Comparison of ENCODE assay signal across 21 cellular contexts in the genomic region with DNA sequence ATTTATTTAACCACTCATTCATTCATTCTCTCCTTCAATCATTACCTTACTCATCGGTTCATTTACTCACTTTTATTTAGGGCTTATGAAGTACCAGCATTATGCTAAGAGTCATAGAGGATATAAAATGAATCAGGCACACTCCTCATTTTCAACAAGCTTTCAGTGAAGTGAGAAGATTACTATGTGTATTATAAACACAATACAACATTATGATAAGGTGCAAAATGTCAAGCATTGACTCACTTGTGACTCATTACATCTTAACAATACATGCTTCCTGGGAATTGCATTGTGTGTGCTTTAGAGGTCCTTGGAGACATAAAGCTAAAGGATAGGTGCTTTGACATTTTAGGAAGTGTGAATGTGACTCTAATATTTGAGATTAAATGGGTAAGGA.
DNase-seq lines count a peak whose midpoint lies in the region; ATAC-seq, FAIRE-seq and TF ChIP-seq lines count a peak whose summit lies in the region.
"Had no signal": no experiment of that assay in that cellular context is flagged by ENCODE, and none has a peak within 500 bp of the region (broad histone marks: within the 10 kb centered on the region; RNA-seq: fewer than 3 reads in every experiment).

No MANE protein-coding gene starts in this region.

- ATAC-seq in GM23338 (no peak), HepG2 (no peak)
- ATAC-seq: activated naive CD4-positive, alpha-beta T cell treated with anti-CD3 and anti-CD28 coated beads, Interleukin-2, amount 50 U/mL, for 72 hours; gastrocnemius medialis; natural killer cell; stimulated activated memory B cell treated with anti-CD40 and anti-IgM and Interleukin-4, amounts not matched to agents 10 μg/mL and 1 μg/mL and 100 μg/mL, for 72 hours had no signal

- POLR2A ChIA-PET in HepG2 (lab: Yijun Ruan, JAX): no interaction called here

- no TSS peak for BruUV-seq in HepG2 (replicated peaks; lab: Mats Ljungman, UMichigan)

- TF ChIP-seq EP300 in HepG2 (IDR thresholded peaks at IDR 0.05; ENCODE audit: low read depth in 2 of 2, low read length in 2 of 2) (no peak), HepG2 (CRISPR knock-in tag; IDR thresholded peaks at IDR 0.05; ENCODE audit: borderline replicate concordance) (no peak)

- peaks cover 8% of the 10 kb centered on the region for H3K9me3 Mint-ChIP-seq in astrocyte (ENCODE audit: unreplicated experiment)
- no peaks in the 10 kb centered on the region for H3K9me3 Mint-ChIP-seq in GM23338
- H3K9me3 Mint-ChIP-seq: activated T-helper 1 cell treated with anti-CD3 and anti-CD28 coated beads, Interleukin-12 subunit alpha, Interleukin-12 subunit beta, Interleukin-2, Interleukin-4 antibody, amounts not matched to agents 30 ng/mL and 10 ng/mL and 1 ng/mL, durations not matched to agents 14 hours and 24 hours and 36 hours had no signal

- H4K20me1 ChIP-seq in astrocyte (ENCODE audit: insufficient read depth, low read length) (no peaks in the 10 kb centered on the region), GM23338 (replicated peaks; ENCODE audit: insufficient read depth) (no peaks in the 10 kb centered on the region), HepG2 (ENCODE audit: insufficient read depth, low read length) (no peaks in the 10 kb centered on the region)

- in situ Hi-C loops in HepG2 (cut with HindIII; ENCODE audit: extremely low pct_ligation_motif_present, low pct_unique_long_range_greater_than_20kb): no loop called here

- no peak overlapping the region for H3K9ac ChIP-seq in astrocyte (ENCODE audit: low read length)
- H3K9ac ChIP-seq in HepG2 (ENCODE audit: insufficient read depth, low read depth, low read length): no peak overlapping the region
- H3K9ac ChIP-seq: KMS-11, parathyroid adenoma had no signal

- TF ChIP-seq CTCF in astrocyte (IDR thresholded peaks at IDR 0.05; ENCODE audit: insufficient read depth, low read depth, low read length) (no peak), GM23338 (conservative IDR thresholded peaks at IDR 0.05; ENCODE audit: low read depth in 2 of 2) (no peak), HepG2 (CRISPR knock-in tag; IDR thresholded peaks at IDR 0.05) (no peak)

- H3K4me3 Mint-ChIP-seq in astrocyte (ENCODE audit: unreplicated experiment): no peak overlapping the region
- no peak overlapping the region for H3K4me3 Mint-ChIP-seq in GM23338
- H3K4me3 Mint-ChIP-seq: activated T-helper 1 cell treated with anti-CD3 and anti-CD28 coated beads, Interleukin-12 subunit alpha, Interleukin-12 subunit beta, Interleukin-2, Interleukin-4 antibody, amounts not matched to agents 30 ng/mL and 10 ng/mL and 1 ng/mL, durations not matched to agents 14 hours and 24 hours and 36 hours; natural killer cell; stimulated activated memory B cell treated with anti-CD40 and anti-IgM and Interleukin-4, amounts not matched to agents 10 μg/mL and 1 μg/mL and 100 μg/mL, for 72 hours had no signal

- H3F3A ChIP-seq in GM23338 (replicated peaks; ENCODE audit: low read depth): no peaks in the 10 kb centered on the region

- peaks cover 8% of the 10 kb centered on the region; the same call in 1 of the 2 replicates for H3K9me2 ChIP-seq in GM23338 (ENCODE audit: insufficient read depth)

- H3K36me3 ChIP-seq in astrocyte (ENCODE audit: insufficient read depth, low read length) (no peaks in the 10 kb centered on the region), GM23338 (ENCODE audit: insufficient read depth) (no peaks in the 10 kb centered on the region), HepG2 (replicated peaks in 1 of 2; ENCODE audit: control insufficient read depth in 1 of 2, insufficient read depth in 2 of 2, low read length in 2 of 2) (no peaks in the 10 kb centered on the region)
- H3K36me3 ChIP-seq: brain microvascular endothelial cell, gastrocnemius medialis had no signal

- 0% methylated on average over 1 of the region's 1 CpG for WGBS in HepG2 (ENCODE audit: low lambda C conversion rate)

- FAIRE-seq in astrocyte (lab: Jason Lieb, UNC) (no peak), HepG2 (lab: Jason Lieb, UNC) (no peak)
- FAIRE-seq: GM19239, TTC549 had no signal

- H3K36me3 Mint-ChIP-seq in astrocyte (ENCODE audit: low read depth, unreplicated experiment) (no peaks in the 10 kb centered on the region), GM23338 (ENCODE audit: low read depth) (no peaks in the 10 kb centered on the region)
- H3K36me3 Mint-ChIP-seq: natural killer cell; stimulated activated memory B cell treated with anti-CD40 and anti-IgM and Interleukin-4, amounts not matched to agents 10 μg/mL and 1 μg/mL and 100 μg/mL, for 72 hours had no signal

- CTCF ChIA-PET in HepG2 (lab: Yijun Ruan, JAX; ENCODE audit: low intra/inter-chr PET ratio, low total read pairs): no interaction called here

- H3K27me3 Mint-ChIP-seq in astrocyte (ENCODE audit: low read depth, unreplicated experiment): no peaks in the 10 kb centered on the region
- no peaks in the 10 kb centered on the region for H3K27me3 Mint-ChIP-seq in GM23338 (ENCODE audit: insufficient read depth, low read depth, poor library complexity)

- no peaks in the 10 kb centered on the region for H3K9me3 ChIP-seq in astrocyte (ENCODE audit: insufficient read depth, low read depth, low read length)
- no peaks in the 10 kb centered on the region for H3K9me3 ChIP-seq in HepG2 (ENCODE audit: low read length)
- H3K9me3 ChIP-seq: gastrocnemius medialis had no signal

- H3K27me3 ChIP-seq in astrocyte (ENCODE audit: insufficient read depth, low read length) (no peaks in the 10 kb centered on the region), GM23338 (ENCODE audit: insufficient read depth) (no peaks in the 10 kb centered on the region), HepG2 (ENCODE audit: control insufficient read depth in 1 of 2, insufficient read depth in 2 of 2, low read length in 2 of 2) (no peaks in the 10 kb centered on the region)
- H3K27me3 ChIP-seq: brain microvascular endothelial cell, gastrocnemius medialis had no signal

- DNase-seq in DMS53 (lab: John Stamatoyannopoulos, UW): peak; percentile 66
- peak; percentile 4 for DNase-seq in LHCN-M2 (ENCODE audit: low read depth)
- DNase-seq in astrocyte (ENCODE audit: low read depth): peak; percentile 89
- DNase-seq in glomerular endothelial cell (ENCODE audit: extremely low read depth, low read depth, low spot score): peak; percentile 69
- no peak for DNase-seq in middle frontal gyrus (ENCODE audit: extremely low spot score, low spot score)
- no peak for DNase-seq in GM23338 (ENCODE audit: low spot score)
- no peak for DNase-seq in HepG2 (ENCODE audit: low spot score)
- no peak for DNase-seq in NOMO-1 (lab: John Stamatoyannopoulos, UW; ENCODE audit: unreplicated experiment in 2 of 2)
- DNase-seq: brain microvascular endothelial cell; gastrocnemius medialis; natural killer cell; NCI-H1048; NCI-H510A treated with DMSO at 0.1 percent for 48 hours; NK-92 treated with Interleukin-12 subunit alpha and Interleukin-12 subunit beta, amount 100 ng/mL, for 24 hours had no signal

- H3K4me1 Mint-ChIP-seq in astrocyte (ENCODE audit: low read depth, unreplicated experiment) (no peaks in the 10 kb centered on the region), GM23338 (peaks cover 7% of the 10 kb centered on the region; the same call in 2 of the 3 replicates)
- H3K4me1 Mint-ChIP-seq: natural killer cell; stimulated activated memory B cell treated with anti-CD40 and anti-IgM and Interleukin-4, amounts not matched to agents 10 μg/mL and 1 μg/mL and 100 μg/mL, for 72 hours had no signal

- TF ChIP-seq RAD21 in HepG2 (CRISPR knock-in tag; IDR thresholded peaks at IDR 0.05): no peak

- intact Hi-C loops in HepG2 (cut with micrococcal nuclease; ENCODE audit: unreplicated experiment): no loop called here

- H3K79me2 ChIP-seq in astrocyte (ENCODE audit: insufficient read depth, low read length) (no peaks in the 10 kb centered on the region), GM23338 (replicated peaks; ENCODE audit: insufficient read depth) (no peaks in the 10 kb centered on the region), HepG2 (ENCODE audit: insufficient read depth, low read length) (no peaks in the 10 kb centered on the region)
- H3K79me2 ChIP-seq: parathyroid adenoma had no signal

- H3K4me2 ChIP-seq in astrocyte (ENCODE audit: low read length): no peak overlapping the region
- H3K4me2 ChIP-seq in GM23338: no peak overlapping the region
- no peak overlapping the region for H3K4me2 ChIP-seq in HepG2 (ENCODE audit: low read depth, low read length)
- H3K4me2 ChIP-seq: KMS-11 had no signal

- no peak overlapping the region for H3K4me3 ChIP-seq in astrocyte (ENCODE audit: insufficient read depth, low read depth, low read length)
- no peak overlapping the region for H3K4me3 ChIP-seq in GM23338
- H3K4me3 ChIP-seq in HepG2 (replicated peaks in 1 of 3; ENCODE audit: insufficient read depth in 1 of 3, low read depth in 2 of 3, low read length in 3 of 3): no peak overlapping the region
- H3K4me3 ChIP-seq: gastrocnemius medialis had no signal

- TF ChIP-seq POLR2A in HepG2 (IDR thresholded peaks at IDR 0.05; ENCODE audit: insufficient read depth in 1 of 2, low read depth in 2 of 2, low read length in 2 of 2): no peak

- H3K4me1 ChIP-seq in astrocyte (ENCODE audit: insufficient read depth, low read length) (peaks cover 21% of the 10 kb centered on the region), GM23338 (ENCODE audit: insufficient read depth) (no peaks in the 10 kb centered on the region), HepG2 (ENCODE audit: insufficient read depth, low read length) (no peaks in the 10 kb centered on the region)

- H2AFZ ChIP-seq in astrocyte (ENCODE audit: low read depth, low read length) (no peak overlapping the region), GM23338 (no peak overlapping the region), HepG2 (ENCODE audit: low read length) (no peak overlapping the region)
- H2AFZ ChIP-seq: parathyroid adenoma had no signal

- peak overlapping the region; percentile 40 for H3K27ac ChIP-seq in astrocyte (ENCODE audit: low read depth, low read length)
- no peak overlapping the region for H3K27ac ChIP-seq in GM23338 (ENCODE audit: low read depth)
- no peak overlapping the region for H3K27ac ChIP-seq in HepG2 (ENCODE audit: extremely low read length, insufficient read depth, low read length)
- H3K27ac ChIP-seq: brain microvascular endothelial cell, gastrocnemius medialis, KMS-11, parathyroid adenoma had no signal

- H3K27ac Mint-ChIP-seq in astrocyte (ENCODE audit: unreplicated experiment) (no peak overlapping the region), GM23338 (no peak overlapping the region)
- H3K27ac Mint-ChIP-seq: activated naive CD4-positive, alpha-beta T cell treated with anti-CD3 and anti-CD28 coated beads, Interleukin-2, amount 50 U/mL, for 72 hours; activated T-helper 1 cell treated with anti-CD3 and anti-CD28 coated beads, Interleukin-12 subunit alpha, Interleukin-12 subunit beta, Interleukin-2, Interleukin-4 antibody, amounts not matched to agents 30 ng/mL and 10 ng/mL and 1 ng/mL, durations not matched to agents 14 hours and 24 hours and 36 hours; natural killer cell; stimulated activated memory B cell treated with anti-CD40 and anti-IgM and Interleukin-4, amounts not matched to agents 10 μg/mL and 1 μg/mL and 100 μg/mL, for 72 hours had no signal

TF ChIP-seq in GM23338, 12 proteins besides CTCF, POLR2A, EP300 and RAD21 (continues in another document):
- TF ChIP-seq EZH2phosphoT487 (IDR thresholded peaks at IDR 0.05; ENCODE audit: unreplicated experiment): no peak
- TF ChIP-seq NANOG (IDR thresholded peaks at IDR 0.05; ENCODE audit: borderline replicate concordance): no peak

Comparison
In these comparisons a context has a peak if more than half of its experiments do, and no peak if none do; other contexts are left out.
1. DNase-seq: peak in DMS53 (single experiment), LHCN-M2 (single experiment), astrocyte (single experiment) and glomerular endothelial cell (single experiment); none in middle frontal gyrus (single experiment), GM23338 (single experiment), HepG2 (single experiment) and NOMO-1 (0 of 2).